7 cellular contexts compared by ENCODE assay signal in genomic region chr6:151807513-151808330, GRCh38. TPM values are rescaled to one million over a fixed set of nuclear protein-coding genes. Genes with fewer than 3 reads are reported as not detected.
DNase-seq lines count a peak whose midpoint lies in the region; ATAC-seq and TF ChIP-seq lines count a peak whose summit lies in the region.

Gene ESR1 (plus strand): TSS chr6:151807682. CDS start chr6:151807913, 231 bp downstream.

- H3K27ac Mint-ChIP-seq in progenitor cell of endocrine pancreas, result no peak within 1 kb of the TSS

- H3K9me3 ChIP-seq in GM23248 (ENCODE audit: low read depth) (no peaks in the 10 kb centered on the region), WERI-Rb-1 (ENCODE audit: severe bottlenecking) (no peaks in the 10 kb centered on the region)

- ATAC-seq in foreskin keratinocyte, result peak; percentile 45

- no peaks in the 10 kb centered on the region for H3K9me2 ChIP-seq in GM23248 (ENCODE audit: insufficient read depth)

- H2AFZ ChIP-seq in GM23248, result peak within 1 kb of the TSS; percentile 19; the same call in 1 of the 2 replicates

- 1 to 3% methylated on average over 49 to 65 of the region's 67 CpGs for WGBS in GM23248 (ENCODE audit: low coverage in 1 of 2, low lambda C conversion rate in 2 of 2, missing lambda C conversion rate in 2 of 2), 2 experiments

- H3K27ac ChIP-seq in GM23248 (no peak within 1 kb of the TSS), WERI-Rb-1 (no peak within 1 kb of the TSS), foreskin keratinocyte (no peak within 1 kb of the TSS)

- in situ Hi-C loops in GM23248 (cut with MboI), result no loop called here

- no peaks in the 10 kb centered on the region for H4K20me1 ChIP-seq in GM23248 (ENCODE audit: insufficient read depth)

- peaks cover 7% of the 10 kb centered on the region for H3K4me1 Mint-ChIP-seq in progenitor cell of endocrine pancreas (ENCODE audit: low read depth)

- H3K36me3 Mint-ChIP-seq in progenitor cell of endocrine pancreas (ENCODE audit: insufficient read depth), result no peaks in the 10 kb centered on the region

- H3K79me2 ChIP-seq in GM23248 (ENCODE audit: insufficient read depth), result no peaks in the 10 kb centered on the region

- DNase-seq in GM23248 (peak; percentile 49), WERI-Rb-1 (peak; percentile 31), foreskin keratinocyte (peak in 1 of 2 donors; percentile 57), progenitor cell of endocrine pancreas (ENCODE audit: low spot score, unreplicated experiment) (peak; percentile 35), NCI-H1436 treated with DMSO at 0.1 percent for 48 hours (lab: John Stamatoyannopoulos, UW) (no peak), DMS153 (lab: John Stamatoyannopoulos, UW) (no peak), HPDE6-E6E7 (ENCODE audit: extremely low spot score) (no peak)

- H3K4me1 ChIP-seq in GM23248 (ENCODE audit: insufficient read depth) (no peaks in the 10 kb centered on the region), foreskin keratinocyte (no peaks in the 10 kb centered on the region)

- H3K27me3 ChIP-seq in GM23248 (replicated peaks; ENCODE audit: insufficient read depth) (peaks cover 74% of the 10 kb centered on the region), WERI-Rb-1 (ENCODE audit: insufficient read depth, low read depth, severe bottlenecking) (peaks cover 35% of the 10 kb centered on the region), foreskin keratinocyte (peaks cover 78% of the 10 kb centered on the region)

- H3K9me3 Mint-ChIP-seq in progenitor cell of endocrine pancreas (ENCODE audit: low read depth), result no peaks in the 10 kb centered on the region

- no peak for TF ChIP-seq CTCF in WERI-Rb-1 (IDR thresholded peaks at IDR 0.05; ENCODE audit: low read depth, low read length)
- TF ChIP-seq CTCF in foreskin keratinocyte (conservative IDR thresholded peaks at IDR 0.05), result no peak
- TF ChIP-seq CTCF in progenitor cell of endocrine pancreas (IDR thresholded peaks at IDR 0.05; ENCODE audit: unreplicated experiment), result no peak

- H3K27me3 Mint-ChIP-seq in progenitor cell of endocrine pancreas, result peaks cover 84% of the 10 kb centered on the region

- peak within 1 kb of the TSS; percentile 83 for H3K4me2 ChIP-seq in GM23248 (ENCODE audit: unreplicated experiment)

- H3K36me3 ChIP-seq in GM23248 (ENCODE audit: low read depth) (no peaks in the 10 kb centered on the region), WERI-Rb-1 (no peaks in the 10 kb centered on the region)

- peak within 1 kb of the TSS; percentile 71 for H3K4me3 Mint-ChIP-seq in progenitor cell of endocrine pancreas (ENCODE audit: low read depth)

- peak within 1 kb of the TSS; percentile 59 for H3K4me3 ChIP-seq in GM23248
- peak within 1 kb of the TSS; percentile 49 for H3K4me3 ChIP-seq in WERI-Rb-1 (ENCODE audit: low read depth, low read length)

- no peaks in the 10 kb centered on the region for H3F3A ChIP-seq in GM23248 (ENCODE audit: insufficient read depth)

- no peak within 1 kb of the TSS for H3K9ac ChIP-seq in GM23248

RNA-seq across cellular contexts. Expression of gene ESR1, which starts in this region (rescaled TPM):
- total RNA-seq in GM23248 (2014; rRNA removed; shearing (Covaris generic)), result 0.13 TPM in 1 of 2 replicates, not detected in the other
- 0.09 and 0.24 TPM in 2 replicates for polyA plus RNA-seq in GM23248 (2016; fragmentation: Nextera tagmentation; extraction: Ambion mirVana)
- 1.1 and 1.3 TPM in 2 replicates for total RNA-seq in foreskin keratinocyte
- polyA plus RNA-seq in foreskin keratinocyte, result 0.35 and 0.56 TPM in 2 replicates
- total RNA-seq in progenitor cell of endocrine pancreas, result not detected in 2 replicates

Comparison
In these comparisons a context has a peak if more than half of its experiments do, and no peak if none do; other contexts are left out.
1. Peak in DNase-seq, H3K4me3 ChIP-seq and H3K4me2 ChIP-seq in GM23248; RNA of the gene not detected or under 1 TPM.
2. Peak in DNase-seq in progenitor cell of endocrine pancreas; RNA of the gene not detected or under 1 TPM.